Comparison of ENCODE assay signal across 6 cellular contexts in the genomic region with DNA sequence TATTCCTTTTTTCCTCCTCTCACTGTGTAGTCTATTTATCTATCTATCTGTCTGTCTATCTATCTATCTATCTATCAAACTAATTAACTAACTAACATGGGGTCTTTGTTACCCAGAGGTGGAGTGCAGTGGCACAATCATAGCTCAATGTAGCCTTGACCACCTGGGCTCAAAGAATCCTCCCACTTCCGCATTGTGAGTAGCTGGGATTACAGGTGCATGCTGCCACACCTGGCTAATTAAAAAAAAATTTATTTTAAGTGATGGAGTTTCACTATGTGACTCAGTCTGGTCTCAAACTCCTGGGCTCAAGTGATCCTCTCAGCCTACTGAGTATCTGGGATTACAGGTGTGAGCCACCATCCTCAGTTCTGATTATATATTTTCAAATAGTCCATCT.
"Had no signal": no experiment of that assay in that cellular context is flagged by ENCODE, and none has a peak within 500 bp of the region (broad histone marks: within the 10 kb centered on the region; RNA-seq: fewer than 3 reads in every experiment).

No MANE protein-coding gene starts in this region.

- H3K9me3 ChIP-seq: HAP-1 had no signal

- ATAC-seq: HCT116, K562 had no signal

- H3K4me3 ChIP-seq: HAP-1, K562 had no signal

- DNase-seq: GOT3, H7, IMR-90 had no signal

- H3K36me3 ChIP-seq: HAP-1 had no signal
